ENCODE assay signal across 9 cellular contexts in the genomic region with DNA sequence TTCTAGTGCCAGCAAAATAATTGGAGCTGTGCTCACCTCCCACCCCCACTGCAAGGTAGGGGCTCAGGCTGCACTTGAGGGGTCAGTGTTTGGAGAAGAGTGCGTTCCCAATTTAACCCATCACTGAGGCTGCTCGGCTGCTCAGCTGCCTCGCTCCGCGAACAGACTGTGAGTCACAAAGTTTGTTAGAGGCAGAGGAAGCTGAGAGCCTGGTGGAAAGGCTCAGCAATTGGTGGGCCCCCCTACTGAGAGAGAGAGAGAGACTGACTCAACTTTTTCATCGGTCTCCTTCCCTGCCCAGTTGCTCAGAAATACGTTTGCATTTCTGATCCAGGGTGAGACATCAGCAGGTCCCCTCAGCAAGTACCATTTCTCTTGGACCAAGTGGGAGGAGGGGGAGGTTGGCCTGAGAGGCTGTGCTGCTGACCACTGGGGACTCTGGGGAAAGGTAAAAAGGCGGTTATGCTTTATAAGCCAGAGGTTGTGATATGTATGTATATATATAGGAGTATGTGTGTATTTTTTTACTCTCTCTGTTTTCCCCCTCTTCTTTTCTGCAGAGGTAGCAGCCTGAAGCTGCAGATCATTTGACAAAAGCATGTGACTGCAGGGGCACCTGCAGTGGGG. TPM values are rescaled to one million over a fixed set of nuclear protein-coding genes. Genes with fewer than 3 reads are reported as not detected.
DNase-seq lines count a peak whose midpoint lies in the region; ATAC-seq, FAIRE-seq and TF ChIP-seq lines count a peak whose summit lies in the region.
"Had no signal": no experiment of that assay in that cellular context is flagged by ENCODE, and none has a peak within 500 bp of the region (broad histone marks: within the 10 kb centered on the region; RNA-seq: fewer than 3 reads in every experiment).

No MANE protein-coding gene starts in this region.

- H3K27me3 ChIP-seq in OCI-LY3 (ENCODE audit: low read depth, low read length) = peaks cover 52% of the 10 kb centered on the region

- intact Hi-C loops in left colon (cut with DNase I, micrococcal nuclease) = loop anchor here in 1 of 2 donors (10.0 kb wide), 1 partner anchor 59 kb away; no protein-coding TSS in a partner anchor

- H3K4me1 ChIP-seq in OCI-LY3 (ENCODE audit: low read length) = peaks cover 40% of the 10 kb centered on the region

- ATAC-seq in left colon = no peak

- H3K4me2 ChIP-seq in OCI-LY3 (ENCODE audit: low read length) = peak overlapping the region; percentile 89

- peaks cover 28% of the 10 kb centered on the region for H3K4me1 Mint-ChIP-seq in activated naive CD4-positive, alpha-beta T cell treated with anti-CD3 and anti-CD28 coated beads, Interleukin-2, amount 50 U/mL, for 24 hours

- peak overlapping the region; percentile 83 for H3K4me3 ChIP-seq in OCI-LY3 (ENCODE audit: low read length)

- H3K36me3 ChIP-seq in OCI-LY3 (replicated peaks; ENCODE audit: low read depth, low read length) = no peaks in the 10 kb centered on the region

- H3K9me3 Mint-ChIP-seq in activated naive CD4-positive, alpha-beta T cell treated with anti-CD3 and anti-CD28 coated beads, Interleukin-2, amount 50 U/mL, for 24 hours = no peaks in the 10 kb centered on the region

- DNase-seq in GM12891 (ENCODE audit: insufficient read length, low spot score) (peak; percentile 28), iPS-NIHi7 (ENCODE audit: extremely low spot score) (peak; percentile 61), DMS79 treated with DMSO at 0.1 percent for 48 hours (lab: John Stamatoyannopoulos, UW) (no peak), left colon (no peak), NCI-H2029 treated with DMSO at 0.1 percent for 48 hours (lab: John Stamatoyannopoulos, UW) (no peak)
- DNase-seq in stimulated activated CD8-positive, alpha-beta memory T cell treated with anti-CD3 and anti-CD28 coated beads, Interleukin-15, amount 100 ng/mL, for 48 hours (ENCODE audit: low read depth in 2 of 2) = peak; percentile 52 to 54

- TF ChIP-seq CTCF in OCI-LY3 (IDR thresholded peaks at IDR 0.05; ENCODE audit: low read depth, low read length) = no peak

- H3K27ac Mint-ChIP-seq in activated naive CD4-positive, alpha-beta T cell treated with anti-CD3 and anti-CD28 coated beads, Interleukin-2, amount 50 U/mL, for 24 hours = no peak overlapping the region

- 0 out of 2 replicates have a peak overlapping the region, but pooled peaks have one; percentile 6 for H3K9ac ChIP-seq in OCI-LY3 (ENCODE audit: low read length)

- FAIRE-seq in GM12891 (lab: Jason Lieb, UNC) = no peak
- FAIRE-seq: TTC549 had no signal

- H4K20me1 ChIP-seq in OCI-LY3 (ENCODE audit: insufficient read depth, low read length) = no peaks in the 10 kb centered on the region

- no peak overlapping the region for H2AFZ ChIP-seq in OCI-LY3 (ENCODE audit: low read depth, low read length)

- H3K27ac ChIP-seq in OCI-LY3 (ENCODE audit: low read length) = no peak overlapping the region

- H3K27me3 Mint-ChIP-seq in activated naive CD4-positive, alpha-beta T cell treated with anti-CD3 and anti-CD28 coated beads, Interleukin-2, amount 50 U/mL, for 24 hours = peaks cover 33% of the 10 kb centered on the region

- peak overlapping the region; percentile 85 for H3K4me3 Mint-ChIP-seq in activated naive CD4-positive, alpha-beta T cell treated with anti-CD3 and anti-CD28 coated beads, Interleukin-2, amount 50 U/mL, for 24 hours

- TF ChIP-seq POLR2A in GM12891 (IDR thresholded peaks at IDR 0.05; ENCODE audit: low read depth, low read length) = no peak

- no peaks in the 10 kb centered on the region for H3K79me2 ChIP-seq in OCI-LY3 (ENCODE audit: low read length)

- H3K9me3 ChIP-seq in OCI-LY3 (ENCODE audit: insufficient read depth, low read length) = no peaks in the 10 kb centered on the region

- no peaks in the 10 kb centered on the region for H3K36me3 Mint-ChIP-seq in activated naive CD4-positive, alpha-beta T cell treated with anti-CD3 and anti-CD28 coated beads, Interleukin-2, amount 50 U/mL, for 24 hours

TF ChIP-seq in GM12891, 5 proteins besides CTCF, POLR2A, EP300 and RAD21:
- no peak for TF ChIP-seq TAF1 (IDR thresholded peaks at IDR 0.05; ENCODE audit: low read depth, low read length)
- TF ChIP-seq POU2F2 (IDR thresholded peaks at IDR 0.05; ENCODE audit: low read depth, low read length) = no peak
- no peak for TF ChIP-seq PAX5 (IDR thresholded peaks at IDR 0.05; ENCODE audit: insufficient read depth, low read length, severe bottlenecking)
- TF ChIP-seq SPI1 (IDR thresholded peaks at IDR 0.05; ENCODE audit: low read depth, low read length) = no peak
- TF ChIP-seq POLR2AphosphoS5 (IDR thresholded peaks at IDR 0.05; ENCODE audit: low read depth, low read length) = no peak

RNA-seq across cellular contexts. Expression of gene EFR3B, which starts 1.5 kb away (rescaled TPM):
- 4.2 TPM for polyA plus RNA-seq in GM12891 (2012; ENCODE audit: low read depth, missing spikeins)
- total RNA-seq in left colon = 1 to 10 TPM in 1 of 2 donors, under 1 TPM in 1; 0.98 to 2.5 TPM

Comparison
In these comparisons a context has a peak if more than half of its experiments do, and no peak if none do; other contexts are left out.
1. DNase-seq: peak in GM12891 (single experiment), iPS-NIHi7 (single experiment) and stimulated activated CD8-positive, alpha-beta memory T cell treated with anti-CD3 and anti-CD28 coated beads, Interleukin-15, amount 100 ng/mL, for 48 hours (2 of 2); none in DMS79 treated with DMSO at 0.1 percent for 48 hours (single experiment), left colon (0 of 2) and NCI-H2029 treated with DMSO at 0.1 percent for 48 hours (single experiment).